ENCODE assay signal across 26 cellular contexts in genomic region chr7:122709930-122710646, GRCh38. TPM values are rescaled to one million over a fixed set of nuclear protein-coding genes. Genes with fewer than 3 reads are reported as not detected.
"Had no signal": no experiment of that assay in that cellular context is flagged by ENCODE, and none has a peak within 500 bp of the region (broad histone marks: within the 10 kb centered on the region; RNA-seq: fewer than 3 reads in every experiment).

No MANE protein-coding gene starts in this region.

- H3K4me2 ChIP-seq: smooth muscle cell had no signal

- H3K9me3 ChIP-seq: gastrocnemius medialis, ovary, psoas muscle, suprapubic skin, transverse colon, upper lobe of right lung, uterus had no signal

- H3K27me3 ChIP-seq: dorsolateral prefrontal cortex, gastrocnemius medialis, ovary, suprapubic skin, transverse colon, upper lobe of right lung, uterus had no signal

- ATAC-seq: gastrocnemius medialis; left lobe of liver; natural killer cell; psoas muscle; sciatic nerve; stimulated activated naive CD8-positive, alpha-beta T cell treated with anti-CD3 and anti-CD28 coated beads, Interleukin-15, amount 100 ng/mL, for 72 hours; upper lobe of right lung had no signal

- H3K36me3 ChIP-seq: gastrocnemius medialis, ovary, suprapubic skin, transverse colon, upper lobe of right lung, uterus had no signal

- H3K4me3 ChIP-seq: dorsolateral prefrontal cortex, gastrocnemius medialis, lung, ovary, psoas muscle, smooth muscle cell, suprapubic skin, transverse colon, upper lobe of right lung, uterus had no signal

- H3K4me1 ChIP-seq: gastrocnemius medialis, psoas muscle, suprapubic skin, transverse colon, upper lobe of right lung, uterus had no signal

- H3K27ac ChIP-seq: gastrocnemius medialis, ovary, psoas muscle, suprapubic skin, transverse colon, upper lobe of right lung, uterus had no signal

- DNase-seq: dorsolateral prefrontal cortex; effector CD4-positive, alpha-beta T cell; gastrocnemius medialis; head of caudate nucleus; kidney; natural killer cell; occipital lobe; ovary; posterior cingulate gyrus; psoas muscle; retina; stimulated activated CD4-positive, alpha-beta T cell treated with anti-CD3 and anti-CD28 coated beads, Interleukin-12 subunit alpha, Interleukin-12 subunit beta, amount 100 ng/mL, for 4 hours; stimulated activated CD4-positive, alpha-beta T cell treated with anti-CD3 and anti-CD28 coated beads, Interleukin-1b, Interleukin-23, amount 100 ng/mL, for 48 hours; stimulated activated CD4-positive, alpha-beta T cell treated with anti-CD3 and anti-CD28 coated beads, Interleukin-4, amount 100 ng/mL, for 1 hour; stimulated activated CD8-positive, alpha-beta memory T cell treated with anti-CD3 and anti-CD28 coated beads, Interleukin-4, amount 100 ng/mL, for 48 hours; stimulated activated naive CD4-positive, alpha-beta T cell; stimulated activated naive CD8-positive, alpha-beta T cell treated with anti-CD3 and anti-CD28 coated beads, Interleukin-15, amount 100 ng/mL, for 72 hours; transverse colon; upper lobe of right lung; uterus had no signal

RNA-seq across cellular contexts. Expression of gene RNF148, which starts 7.4 kb away (rescaled TPM):
- total RNA-seq: mononuclear cell, natural killer cell, psoas muscle, smooth muscle cell had no signal

RNA-seq across cellular contexts. Expression of gene RNF133, which starts 11.2 kb away (rescaled TPM):
- total RNA-seq: gastrocnemius medialis, mononuclear cell, natural killer cell had no signal
